Comparison of ENCODE assay signal across 8 cellular contexts in genomic region chr18:6414723-6415362, GRCh38. TPM values are rescaled to one million over a fixed set of nuclear protein-coding genes. Genes with fewer than 3 reads are reported as not detected.
DNase-seq lines count a peak whose midpoint lies in the region; ATAC-seq, FAIRE-seq and TF ChIP-seq lines count a peak whose summit lies in the region.

Gene L3MBTL4, minus strand, starts transcription at chr18:6414911. Its CDS starts 103,286 bp downstream, at chr18:6311625.

- H3K4me1 ChIP-seq in astrocyte (ENCODE audit: insufficient read depth, low read length): no peaks in the 10 kb centered on the region

- peak within 1 kb of the TSS; percentile 84 for H3K4me2 ChIP-seq in astrocyte (ENCODE audit: low read length)

- peaks cover 2% of the 10 kb centered on the region for H3K36me3 Mint-ChIP-seq in astrocyte (ENCODE audit: low read depth, unreplicated experiment)
- peaks cover 0 to 5% (median 0%) of the 10 kb centered on the region in 3 donors for H3K36me3 Mint-ChIP-seq in immature natural killer cell

- peaks cover 15% of the 10 kb centered on the region for H3K27me3 ChIP-seq in astrocyte (ENCODE audit: insufficient read depth, low read length)

- H2AFZ ChIP-seq in astrocyte (ENCODE audit: low read depth, low read length): peak within 1 kb of the TSS; percentile 86

- peak within 1 kb of the TSS; percentile 51 for H3K4me3 ChIP-seq in astrocyte (ENCODE audit: insufficient read depth, low read depth, low read length)
- peak within 1 kb of the TSS; percentile 60 to 86 (median 69) for H3K4me3 ChIP-seq in skin epidermis

- H3K4me1 Mint-ChIP-seq in astrocyte (ENCODE audit: low read depth, unreplicated experiment) (no peaks in the 10 kb centered on the region), immature natural killer cell (peaks cover 36 to 43% of the 10 kb centered on the region in 2 donors)

- FAIRE-seq in astrocyte (lab: Jason Lieb, UNC): no peak

- H3K36me3 ChIP-seq in astrocyte (ENCODE audit: insufficient read depth, low read length): no peaks in the 10 kb centered on the region

- TF ChIP-seq CTCF in GM10248 (IDR thresholded peaks at IDR 0.05; ENCODE audit: control extremely low read depth, extremely low read depth, low read depth, missing control alignments) (no peak), astrocyte (IDR thresholded peaks at IDR 0.05; ENCODE audit: insufficient read depth, low read depth, low read length) (no peak)

- H3K27ac ChIP-seq in astrocyte (ENCODE audit: low read depth, low read length): no peak within 1 kb of the TSS
- H3K27ac ChIP-seq in skin epidermis: peak within 1 kb of the TSS in 20 of 21 experiments; percentile 75 to 97 (median 86)

- H4K20me1 ChIP-seq in astrocyte (ENCODE audit: insufficient read depth, low read length): no peaks in the 10 kb centered on the region

- H3K27me3 Mint-ChIP-seq in astrocyte (ENCODE audit: low read depth, unreplicated experiment) (peaks cover 26% of the 10 kb centered on the region), immature natural killer cell (ENCODE audit: low read depth in 3 of 3) (peaks cover 7 to 14% (median 7%) of the 10 kb centered on the region in 3 donors)

- CTCF ChIA-PET in GM10248 (lab: Yijun Ruan, JAX): interaction anchor here (0.9 to 1.1 kb wide), 3 partner anchors 9 to 16 kb away, joined by 3 to 4 read pairs (median 4); no protein-coding TSS in a partner anchor

- no peaks in the 10 kb centered on the region for H3K9me3 Mint-ChIP-seq in astrocyte (ENCODE audit: unreplicated experiment)
- H3K9me3 Mint-ChIP-seq in immature natural killer cell: no peaks in the 10 kb centered on the region

- POLR2A ChIA-PET in GM10248 (lab: Yijun Ruan, JAX): no interaction called here

- no peaks in the 10 kb centered on the region for H3K9me3 ChIP-seq in astrocyte (ENCODE audit: insufficient read depth, low read depth, low read length)

- H3K27ac Mint-ChIP-seq in astrocyte (ENCODE audit: unreplicated experiment): peak within 1 kb of the TSS; percentile 34
- peak within 1 kb of the TSS; percentile 85 to 97 (median 94) for H3K27ac Mint-ChIP-seq in immature natural killer cell

- peak; percentile 74 for DNase-seq in GM10248 (ENCODE audit: extremely low spot score)
- no peak for DNase-seq in astrocyte (ENCODE audit: low read depth)
- DNase-seq in immature natural killer cell: peak in 1 of 3 donors; percentile 62
- DNase-seq in NCI-H1048 (lab: John Stamatoyannopoulos, UW): no peak
- DNase-seq in HuH-7.5 (ENCODE audit: low spot score): no peak

- ATAC-seq in GM19467 (IDR thresholded peaks at IDR 0.05; ENCODE audit: unreplicated experiment): peak; percentile 42
- peak; percentile 37 for ATAC-seq in HG03469 (IDR thresholded peaks at IDR 0.05; ENCODE audit: unreplicated experiment)

- H3K4me3 Mint-ChIP-seq in astrocyte (ENCODE audit: unreplicated experiment) (peak within 1 kb of the TSS; percentile 92), immature natural killer cell (peak within 1 kb of the TSS; percentile 93 to 98 (median 93))

- H3K9ac ChIP-seq in astrocyte (ENCODE audit: low read length): peak within 1 kb of the TSS; percentile 59

- H3K79me2 ChIP-seq in astrocyte (ENCODE audit: insufficient read depth, low read length): no peaks in the 10 kb centered on the region

RNA-seq across cellular contexts. Expression of gene L3MBTL4, which starts in this region (rescaled TPM):
- total RNA-seq in astrocyte: 0.52 and 0.58 TPM in 2 replicates
- 1 to 10 TPM; 3.9 to 6.7 (median 4.1) TPM for polyA plus RNA-seq in immature natural killer cell
